Comparison of ENCODE assay signal across 21 cellular contexts in genomic region chr12:105221588-105222325, GRCh38. TPM values are rescaled to one million over a fixed set of nuclear protein-coding genes. Genes with fewer than 3 reads are reported as not detected.
A peak's percentile ranks its signal among the peaks of the same experiment; 100 is the strongest.
DNase-seq lines count a peak whose midpoint lies in the region; FAIRE-seq and TF ChIP-seq lines count a peak whose summit lies in the region.
"Had no signal": no experiment of that assay in that cellular context is flagged by ENCODE, and none has a peak within 500 bp of the region (broad histone marks: within the 10 kb centered on the region; RNA-seq: fewer than 3 reads in every experiment).

No MANE protein-coding gene starts in this region.

- H4K20me1 ChIP-seq in astrocyte (ENCODE audit: insufficient read depth, low read length) = peaks cover 50% of the 10 kb centered on the region

- DNase-seq in NCI-H128 (lab: John Stamatoyannopoulos, UW; ENCODE audit: unreplicated experiment) (peak; percentile 85), astrocyte (ENCODE audit: low read depth) (no peak), medulla oblongata (ENCODE audit: extremely low spot score) (peak; percentile 62), kidney (no peak), inferior parietal cortex (ENCODE audit: extremely low spot score) (no peak), NCI-H2227 treated with DMSO at 0.1 percent for 48 hours (lab: John Stamatoyannopoulos, UW) (no peak)
- no peak for DNase-seq in effector CD8-positive, alpha-beta T cell (lab: John Stamatoyannopoulos, UW)
- DNase-seq: ACHN; activated CD4-positive, alpha-beta T cell treated with anti-CD3 and anti-CD28 coated beads for 4 hours; activated T-cell treated with anti-CD3 and anti-CD28 coated beads, Interleukin-2, amount 50 U/mL, for 1 hour; CD8-positive, alpha-beta T cell; cortex of kidney; GDM1; mammary epithelial cell; MV-4-11; NCI-H524 treated with DMSO at 0.1 percent for 48 hours; stimulated activated CD4-positive, alpha-beta T cell treated with anti-CD3 and anti-CD28 coated beads, Interleukin-4, amount 100 ng/mL, for 4 hours had no signal

- H3K27ac Mint-ChIP-seq in astrocyte (ENCODE audit: unreplicated experiment) = no peak overlapping the region
- H3K27ac Mint-ChIP-seq: CD8-positive, alpha-beta T cell; T-helper 2 cell treated with Interferon-gamma antibody and Interleukin-4, amounts not matched to agents 5 μg/mL and 100 μg/mL, for 36 hours had no signal

- H3K27ac ChIP-seq in C4-2B (peak overlapping the region; percentile 12; the same call in 1 of the 2 replicates), astrocyte (ENCODE audit: low read depth, low read length) (no peak overlapping the region), kidney (ENCODE audit: low read depth in 2 of 2, low read length in 2 of 2) (no peak overlapping the region)
- H3K27ac ChIP-seq: right lobe of liver had no signal

- peaks cover 28% of the 10 kb centered on the region for H3K36me3 Mint-ChIP-seq in astrocyte (ENCODE audit: low read depth, unreplicated experiment)

- no peaks in the 10 kb centered on the region for H3K9me3 ChIP-seq in astrocyte (ENCODE audit: insufficient read depth, low read depth, low read length)
- no peaks in the 10 kb centered on the region for H3K9me3 ChIP-seq in kidney (ENCODE audit: control insufficient read depth in 1 of 2, low read length in 2 of 2)
- H3K9me3 ChIP-seq: right lobe of liver had no signal

- FAIRE-seq in astrocyte (lab: Jason Lieb, UNC) = no peak
- FAIRE-seq in kidney (lab: Jason Lieb, UNC) = no peak
- FAIRE-seq: urothelium cell line had no signal

- H3K9me3 Mint-ChIP-seq in astrocyte (ENCODE audit: unreplicated experiment) = no peaks in the 10 kb centered on the region
- H3K9me3 Mint-ChIP-seq: CD8-positive, alpha-beta T cell; T-helper 2 cell treated with Interferon-gamma antibody and Interleukin-4, amounts not matched to agents 5 μg/mL and 100 μg/mL, for 36 hours had no signal

- H3K4me2 ChIP-seq in astrocyte (ENCODE audit: low read length) = no peak overlapping the region

- no peak for TF ChIP-seq CTCF in C4-2B (conservative IDR thresholded peaks at IDR 0.05)
- no peak for TF ChIP-seq CTCF in astrocyte (IDR thresholded peaks at IDR 0.05; ENCODE audit: insufficient read depth, low read depth, low read length)
- no peak for TF ChIP-seq CTCF in kidney (IDR thresholded peaks at IDR 0.05; ENCODE audit: borderline replicate concordance, extremely low read depth, insufficient read depth)

- peaks cover 15% of the 10 kb centered on the region for H3K36me3 ChIP-seq in astrocyte (ENCODE audit: insufficient read depth, low read length)
- H3K36me3 ChIP-seq in kidney (ENCODE audit: control insufficient read depth in 1 of 2, insufficient read depth in 2 of 2, low read length in 2 of 2) = peaks cover 15 to 20% of the 10 kb centered on the region in 2 donors

- H3K27me3 ChIP-seq in astrocyte (ENCODE audit: insufficient read depth, low read length) = no peaks in the 10 kb centered on the region
- H3K27me3 ChIP-seq: right lobe of liver had no signal

- H3K4me1 Mint-ChIP-seq in astrocyte (ENCODE audit: low read depth, unreplicated experiment) = peaks cover 27% of the 10 kb centered on the region

- H3K4me3 ChIP-seq in astrocyte (ENCODE audit: insufficient read depth, low read depth, low read length) (no peak overlapping the region), kidney (ENCODE audit: low read length in 2 of 2) (no peak overlapping the region)
- H3K4me3 ChIP-seq: right lobe of liver had no signal

- peak overlapping the region; percentile 35 for H3K4me3 Mint-ChIP-seq in astrocyte (ENCODE audit: unreplicated experiment)
- H3K4me3 Mint-ChIP-seq: CD8-positive, alpha-beta T cell; T-helper 2 cell treated with Interferon-gamma antibody and Interleukin-4, amounts not matched to agents 5 μg/mL and 100 μg/mL, for 36 hours had no signal

- peaks cover 61% of the 10 kb centered on the region for H3K79me2 ChIP-seq in astrocyte (ENCODE audit: insufficient read depth, low read length)

- H3K27me3 Mint-ChIP-seq in astrocyte (ENCODE audit: low read depth, unreplicated experiment) = no peaks in the 10 kb centered on the region

- no peak overlapping the region for H2AFZ ChIP-seq in astrocyte (ENCODE audit: low read depth, low read length)

- H3K4me1 ChIP-seq in astrocyte (ENCODE audit: insufficient read depth, low read length) (peaks cover 13% of the 10 kb centered on the region), kidney (ENCODE audit: control insufficient read depth in 1 of 2, insufficient read depth in 1 of 2, low read depth in 1 of 2, low read length in 2 of 2) (peaks cover 0 to 18% of the 10 kb centered on the region in 2 donors)

- intact Hi-C loops in kidney (cut with DNase I) = no loop called here

- H3K9ac ChIP-seq in astrocyte (ENCODE audit: low read length) (no peak overlapping the region), kidney (ENCODE audit: low read length in 2 of 2) (no peak overlapping the region)

RNA-seq across cellular contexts. Expression of gene APPL2, which starts 14.2 kb away (rescaled TPM):
- total RNA-seq in astrocyte = 16.6 and 17.7 TPM in 2 replicates
- 42.5 TPM for total RNA-seq in kidney
- polyA plus RNA-seq in kidney (ENCODE audit: insufficient read depth, low read depth, low replicate concordance) = 17.9 TPM

Comparison
In these comparisons a context has a peak if more than half of its experiments do, and no peak if none do; other contexts are left out.
1. DNase-seq: peak in NCI-H128 (single experiment) and medulla oblongata (single experiment); none in astrocyte (single experiment), kidney (single experiment), effector CD8-positive, alpha-beta T cell (single experiment), inferior parietal cortex (single experiment) and NCI-H2227 treated with DMSO at 0.1 percent for 48 hours (single experiment).